13 cellular contexts compared by ENCODE assay signal in genomic region chr11:128628686-128629085, GRCh38. TPM values are rescaled to one million over a fixed set of nuclear protein-coding genes. Genes with fewer than 3 reads are reported as not detected.
DNase-seq lines count a peak whose midpoint lies in the region; ATAC-seq and TF ChIP-seq lines count a peak whose summit lies in the region.
"Had no signal": no experiment of that assay in that cellular context is flagged by ENCODE, and none has a peak within 500 bp of the region (broad histone marks: within the 10 kb centered on the region; RNA-seq: fewer than 3 reads in every experiment).

No MANE protein-coding gene starts in this region.

- dilution Hi-C loops in IMR-90 (cut with HindIII; ENCODE audit: low sequenced_read_pairs, unreplicated experiment): loop anchor here (25.0 kb wide), 1 partner anchor 466 kb away; no protein-coding TSS in a partner anchor

- H4K8ac ChIP-seq in IMR-90 (ENCODE audit: low read depth in 2 of 2, low read length in 2 of 2): no peak overlapping the region

- H2BK120ac ChIP-seq in IMR-90 (ENCODE audit: low read depth, low read length): no peak overlapping the region

- BruUV-seq in IMR-90 (replicated peaks; lab: Mats Ljungman, UMichigan): no TSS peak

- CTCF ChIA-PET in IMR-90 (lab: Yijun Ruan, JAX): interaction anchor here (0.6 to 1.8 kb wide), 7 partner anchors 202 to 481 kb away, joined by 3 to 8 read pairs (median 4); no protein-coding TSS in a partner anchor

- DNase-seq in IMR-90 (no peak), lower lobe of right lung (no peak), sigmoid colon (no peak)
- DNase-seq: adrenal gland, DMS 273 treated with DMSO at 0.1 percent for 48 hours, NCI-H510A treated with DMSO at 0.1 percent for 48 hours, psoas muscle had no signal

- H2AFZ ChIP-seq in IMR-90 (replicated peaks; ENCODE audit: low read length, poor library complexity): no peak overlapping the region

- no peak overlapping the region for H2BK15ac ChIP-seq in IMR-90 (ENCODE audit: low read depth, low read length)

- intact Hi-C loops in IMR-90 (cut with micrococcal nuclease) (no loop called here), lower lobe of right lung (cut with DNase I) (no loop called here), sigmoid colon (cut with DNase I) (loop anchor here (10.0 kb wide), 1 partner anchor 104 kb away; no protein-coding TSS in a partner anchor)

- H3K27me3 ChIP-seq in IMR-90 (ENCODE audit: control insufficient read depth, insufficient read depth, low read length) (no peaks in the 10 kb centered on the region; the same call in 1 of the 2 replicates), lower lobe of right lung (ENCODE audit: low read depth) (no peaks in the 10 kb centered on the region), sigmoid colon (no peaks in the 10 kb centered on the region)
- H3K27me3 ChIP-seq: adrenal gland had no signal

- no peaks in the 10 kb centered on the region for H3K9me1 ChIP-seq in IMR-90 (ENCODE audit: insufficient read depth, low read length)

- TF ChIP-seq EP300 in sigmoid colon (IDR thresholded peaks at IDR 0.05): no peak

- no peak overlapping the region for H2AK9ac ChIP-seq in IMR-90 (replicated peaks; ENCODE audit: low read depth, low read length, poor library complexity)

- TF ChIP-seq CTCF in IMR-90 (conservative IDR thresholded peaks at IDR 0.05; ENCODE audit: low read depth, low read length): no peak
- TF ChIP-seq CTCF in lower lobe of right lung (IDR thresholded peaks at IDR 0.05): no peak
- TF ChIP-seq CTCF in sigmoid colon (IDR thresholded peaks at IDR 0.05): no peak

- no peak overlapping the region for H3K9ac ChIP-seq in IMR-90 (ENCODE audit: low read depth, low read length)

- peaks cover 0 to 5% of the 10 kb centered on the region in 2 experiments; a peak in 1 of 4 replicates for H3K79me1 ChIP-seq in IMR-90 (ENCODE audit: low read depth in 1 of 2, low read length in 2 of 2)

- H2BK20ac ChIP-seq in IMR-90 (ENCODE audit: low read depth, low read length): no peak overlapping the region

- no peak overlapping the region for H3K4me2 ChIP-seq in IMR-90 (ENCODE audit: low read depth, low read length)

- TF ChIP-seq RAD21 in IMR-90 (IDR thresholded peaks at IDR 0.05; ENCODE audit: low read length): no peak

- H3K9me3 ChIP-seq in IMR-90 (ENCODE audit: control insufficient read depth, insufficient read depth, low read length) (no peaks in the 10 kb centered on the region), lower lobe of right lung (no peaks in the 10 kb centered on the region), sigmoid colon (no peaks in the 10 kb centered on the region)
- H3K9me3 ChIP-seq: adrenal gland, psoas muscle had no signal

- H2AK5ac ChIP-seq in IMR-90 (ENCODE audit: low read depth, low read length): no peak overlapping the region; the same call in 1 of the 2 replicates

- POLR2A ChIA-PET in IMR-90 (lab: Charles Lee; ENCODE audit: unreplicated experiment): no interaction called here

- H4K91ac ChIP-seq in IMR-90 (ENCODE audit: insufficient read depth, low read depth, low read length): no peak overlapping the region

- H3K23ac ChIP-seq in IMR-90 (ENCODE audit: low read depth, low read length): no peak overlapping the region

- ATAC-seq in GM19395 (IDR thresholded peaks at IDR 0.05; ENCODE audit: unreplicated experiment) (peak; percentile 33), IMR-90 (ENCODE audit: low read depth) (no peak), lower lobe of right lung (peak; percentile 32 to 51), HG03469 (IDR thresholded peaks at IDR 0.05; ENCODE audit: unreplicated experiment) (no peak), HG02981 (IDR thresholded peaks at IDR 0.05; ENCODE audit: unreplicated experiment) (no peak), HG02623 (IDR thresholded peaks at IDR 0.05; ENCODE audit: unreplicated experiment) (no peak)
- ATAC-seq: psoas muscle had no signal

- H3K14ac ChIP-seq in IMR-90 (replicated peaks; ENCODE audit: low read depth, low read length): no peak overlapping the region

- H4K20me1 ChIP-seq in IMR-90 (ENCODE audit: insufficient read depth, low read length): no peaks in the 10 kb centered on the region

- H3K56ac ChIP-seq in IMR-90 (ENCODE audit: extremely low read depth, insufficient read depth, low read length): no peak overlapping the region

- H3K27ac ChIP-seq in IMR-90 (ENCODE audit: insufficient read depth, low read length) (no peak overlapping the region), lower lobe of right lung (peak overlapping the region; percentile 22), sigmoid colon (no peak overlapping the region)
- H3K27ac ChIP-seq: epithelial cell of prostate, psoas muscle had no signal

- no peak overlapping the region for H3K18ac ChIP-seq in IMR-90 (ENCODE audit: low read depth, low read length)

- H3K4me1 ChIP-seq in IMR-90 (ENCODE audit: control insufficient read depth, insufficient read depth, low read length): no peaks in the 10 kb centered on the region
- H3K4me1 ChIP-seq in lower lobe of right lung: peaks cover 63% of the 10 kb centered on the region
- H3K4me1 ChIP-seq in sigmoid colon: peaks cover 0 to 12% (median 3%) of the 10 kb centered on the region in 4 donors

- H3K36me3 ChIP-seq in IMR-90 (ENCODE audit: control insufficient read depth, insufficient read depth, low read length) (no peaks in the 10 kb centered on the region), lower lobe of right lung (no peaks in the 10 kb centered on the region), sigmoid colon (no peaks in the 10 kb centered on the region)
- H3K36me3 ChIP-seq: adrenal gland had no signal

- no CpG with 5 or more reads among the region's 7 CpGs for WGBS in IMR-90 (ENCODE audit: extremely low coverage in 2 of 2, insufficient read length in 1 of 2), 2 experiments
- 65 to 92% methylated on average over 7 of the region's 7 CpGs for WGBS in sigmoid colon, 2 donors

- peak overlapping the region; percentile 29; the same call in 1 of the 2 replicates for H3K4me3 ChIP-seq in GM08714 (ENCODE audit: low read length)
- no peak overlapping the region for H3K4me3 ChIP-seq in IMR-90 (ENCODE audit: insufficient read depth, low read depth, low read length)
- no peak overlapping the region for H3K4me3 ChIP-seq in lower lobe of right lung
- no peak overlapping the region for H3K4me3 ChIP-seq in sigmoid colon
- H3K4me3 ChIP-seq: adrenal gland, psoas muscle had no signal

- no peak overlapping the region for H4K5ac ChIP-seq in IMR-90 (ENCODE audit: low read depth, low read length)

- in situ Hi-C loops in IMR-90 (cut with MboI; ENCODE audit: low sequenced_read_pairs): loop anchor here (5.0 kb wide), 2 partner anchors 341 to 451 kb away; no protein-coding TSS in a partner anchor

- peak overlapping the region; percentile 1; the same call in 1 of the 2 replicates for H3K4ac ChIP-seq in IMR-90 (ENCODE audit: low read depth, low read length)

- TF ChIP-seq POLR2A in IMR-90 (IDR thresholded peaks at IDR 0.05; ENCODE audit: low read depth, low read length) (no peak), sigmoid colon (IDR thresholded peaks at IDR 0.05) (no peak)

- no peak overlapping the region for H2BK5ac ChIP-seq in IMR-90 (ENCODE audit: low read depth, low read length, poor library complexity, severe bottlenecking)

TF ChIP-seq in IMR-90, 13 proteins besides CTCF, POLR2A, EP300 and RAD21:
- TF ChIP-seq CHD1 (IDR thresholded peaks at IDR 0.05; ENCODE audit: low read depth, low read length) (no peak), RCOR1 (IDR thresholded peaks at IDR 0.05; ENCODE audit: insufficient replicate concordance, low read length) (no peak), BHLHE40 (IDR thresholded peaks at IDR 0.05; ENCODE audit: low read depth, low read length) (no peak), NFE2L2 (IDR thresholded peaks at IDR 0.05; ENCODE audit: low read depth, low read length) (no peak), ELK1 (IDR thresholded peaks at IDR 0.05; ENCODE audit: borderline replicate concordance, low read depth, low read length) (no peak), RFX5 (IDR thresholded peaks at IDR 0.05; ENCODE audit: low read depth, low read length) (no peak), CEBPB (IDR thresholded peaks at IDR 0.05; ENCODE audit: low read depth, low read length) (no peak), MXI1 (IDR thresholded peaks at IDR 0.05; ENCODE audit: borderline replicate concordance, low read depth, low read length) (no peak), MAFK (IDR thresholded peaks at IDR 0.05; ENCODE audit: low read depth, low read length) (no peak), MAZ (IDR thresholded peaks at IDR 0.05; ENCODE audit: borderline replicate concordance, low read depth, low read length) (no peak), USF2 (IDR thresholded peaks at IDR 0.05; ENCODE audit: low read depth, low read length) (no peak), FOS (IDR thresholded peaks at IDR 0.05; ENCODE audit: low read depth, low read length) (no peak), SMC3 (IDR thresholded peaks at IDR 0.05; ENCODE audit: low read depth, low read length) (no peak)

RNA-seq across cellular contexts. Expression of gene ETS1, which starts 41.3 kb away (rescaled TPM):
- total RNA-seq in IMR-90 (2012; rRNA removed) (56.3 and 60.3 TPM in 2 replicates), lower lobe of right lung (123 TPM), sigmoid colon (10 to 100 TPM; 23.3 to 29.5 (median 25.3) TPM)
- polyA plus RNA-seq in IMR-90 (2012; rRNA removed) (41.2 and 43.6 TPM in 2 replicates), sigmoid colon (100 to 1,000 TPM in 1 of 3 donors, 10 to 100 TPM in 2; 12.5 to 122 (median 14.4) TPM)
- 19.0 and 24.4 TPM in 2 replicates for polyA plus RNA-seq in IMR-90 (2012; cell fraction: cytosol; rRNA removed)
- polyA plus RNA-seq in IMR-90 (2012; cell fraction: nucleus; rRNA removed; ENCODE audit: low replicate concordance): 13.4 and 42.1 TPM in 2 replicates

Comparison
In these comparisons a context has a peak if more than half of its experiments do, and no peak if none do; other contexts are left out.
1. ATAC-seq: peak in GM19395 (single experiment) and lower lobe of right lung (2 of 2); none in IMR-90 (single experiment), HG03469 (single experiment), HG02981 (single experiment) and HG02623 (single experiment).